8 cellular contexts compared by ENCODE assay signal in the genomic region with DNA sequence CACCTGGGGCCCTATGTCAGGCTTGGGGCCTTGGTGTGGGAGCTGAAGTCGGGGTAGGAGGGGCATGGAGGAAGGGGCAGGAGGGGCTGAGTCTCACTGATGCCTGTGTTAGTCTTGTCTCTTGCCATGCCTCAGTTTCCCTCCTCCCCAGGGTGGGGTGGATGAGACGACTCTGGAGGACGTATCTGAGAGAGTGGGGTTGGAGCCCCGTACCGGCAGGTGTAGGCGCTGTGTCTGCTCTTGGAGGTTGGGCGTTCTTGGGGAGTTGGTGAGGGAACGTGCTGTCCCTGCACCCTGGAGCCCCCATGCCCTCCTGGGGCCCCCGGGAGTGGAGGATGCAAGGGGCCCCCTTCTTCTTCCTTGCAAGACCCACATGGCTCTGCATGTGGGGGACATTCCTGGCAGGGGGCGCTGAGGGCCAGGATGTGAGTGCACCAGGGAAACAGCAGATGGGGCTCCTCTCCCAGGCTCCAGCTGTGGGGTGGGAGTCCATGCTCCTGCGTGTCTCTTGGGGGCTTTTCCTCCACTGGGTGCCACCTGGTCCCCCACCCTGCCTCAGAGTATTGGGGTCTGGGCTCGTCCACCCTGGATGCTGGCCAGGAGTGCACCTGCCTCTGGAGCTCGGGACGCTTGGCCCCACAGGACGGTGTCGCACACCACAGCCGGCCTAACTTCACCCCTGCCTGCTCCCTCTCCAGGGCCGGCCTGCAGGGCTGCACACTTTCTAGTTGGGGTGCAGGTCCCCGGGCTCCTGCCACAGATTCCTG. TPM values are rescaled to one million over a fixed set of nuclear protein-coding genes. Genes with fewer than 3 reads are reported as not detected.
DNase-seq lines count a peak whose midpoint lies in the region; ATAC-seq and TF ChIP-seq lines count a peak whose summit lies in the region.

No MANE protein-coding gene starts in this region.

- peak overlapping the region; percentile 87 to 97 for H3K27ac Mint-ChIP-seq in activated naive CD4-positive, alpha-beta T cell treated with anti-CD3 and anti-CD28 coated beads, Interleukin-2, amount 50 U/mL, for 72 hours

- DNase-seq in COR-L47 (lab: John Stamatoyannopoulos, UW) (peak; percentile 36), NAMALWA (ENCODE audit: low spot score) (peak; percentile 63), right lobe of liver (peak in 2 of 3 donors; percentile 59 to 68), stomach (no peak), lower leg skin (ENCODE audit: low spot score in 2 of 2) (no peak), GOT3 (lab: John Stamatoyannopoulos, UW) (no peak), A172 (ENCODE audit: low spot score) (no peak)
- DNase-seq in activated naive CD4-positive, alpha-beta T cell treated with anti-CD3 and anti-CD28 coated beads, Interleukin-2, amount 50 U/mL, for 72 hours (ENCODE audit: low spot score in 2 of 2), result peak in 1 of 2 donors; percentile 49

- TF ChIP-seq POLR2A in right lobe of liver (IDR thresholded peaks at IDR 0.05) (no peak), stomach (IDR thresholded peaks at IDR 0.05) (no peak), lower leg skin (IDR thresholded peaks at IDR 0.05) (no peak)

- peak; percentile 40 to 54 (median 47) for TF ChIP-seq CTCF in right lobe of liver (IDR thresholded peaks at IDR 0.05)
- peak in 5 of 7 experiments; percentile 17 to 68 (median 46) for TF ChIP-seq CTCF in stomach (IDR thresholded peaks at IDR 0.05)
- TF ChIP-seq CTCF in lower leg skin (IDR thresholded peaks at IDR 0.05), result no peak

- H3K27me3 ChIP-seq in right lobe of liver (no peaks in the 10 kb centered on the region), stomach (no peaks in the 10 kb centered on the region)

- no peaks in the 10 kb centered on the region for H3K9me3 Mint-ChIP-seq in activated naive CD4-positive, alpha-beta T cell treated with anti-CD3 and anti-CD28 coated beads, Interleukin-2, amount 50 U/mL, for 72 hours

- H3K27ac ChIP-seq in right lobe of liver, result peak overlapping the region; percentile 93 to 96 (median 93)
- peak overlapping the region; percentile 92 to 98 (median 95) for H3K27ac ChIP-seq in stomach

- no peak for TF ChIP-seq EP300 in stomach (IDR thresholded peaks at IDR 0.05)

- WGBS in right lobe of liver (ENCODE audit: insufficient coverage, low coverage, low lambda C conversion rate, missing lambda C conversion rate), result 66% methylated on average over 7 of the region's 19 CpGs
- WGBS in stomach, 5 donors, result 35 to 61% (median 43%) methylated on average over 8 to 19 of the region's 19 CpGs
- 62 to 63% methylated on average over 18 of the region's 19 CpGs for WGBS in lower leg skin, 2 donors

- H3K36me3 Mint-ChIP-seq in activated naive CD4-positive, alpha-beta T cell treated with anti-CD3 and anti-CD28 coated beads, Interleukin-2, amount 50 U/mL, for 72 hours, result peaks cover 7 to 12% of the 10 kb centered on the region in 2 donors

- H3K9me3 ChIP-seq in right lobe of liver (no peaks in the 10 kb centered on the region), stomach (no peaks in the 10 kb centered on the region)

- H3K36me3 ChIP-seq in right lobe of liver, result peaks cover 0 to 9% (median under 1%) of the 10 kb centered on the region in 4 donors
- H3K36me3 ChIP-seq in stomach, result peaks cover 12 to 21% (median 19%) of the 10 kb centered on the region in 4 donors

- H3K4me3 ChIP-seq in right lobe of liver (no peak overlapping the region), stomach (peak overlapping the region in 2 of 4 donors; percentile 62 to 71), lower leg skin (ENCODE audit: low read depth, poor library complexity, severe bottlenecking) (no peak overlapping the region)

- peak in 1 of 2 donors; percentile 35 for ATAC-seq in activated naive CD4-positive, alpha-beta T cell treated with anti-CD3 and anti-CD28 coated beads, Interleukin-2, amount 50 U/mL, for 72 hours
- ATAC-seq in right lobe of liver, result peak; percentile 6 to 25 (median 16)

- H3K4me1 ChIP-seq in right lobe of liver (peaks cover 0 to 12% (median 0%) of the 10 kb centered on the region in 4 donors), stomach (peaks cover 36 to 61% (median 55%) of the 10 kb centered on the region in 4 donors)

- intact Hi-C loops in right lobe of liver (cut with DNase I) (loop anchor here in 1 of 2 donors (10.0 kb wide), 1 partner anchor 90 kb away; no protein-coding TSS in a partner anchor), stomach (cut with DNase I; ENCODE audit: low total_unique reads) (no loop called here), lower leg skin (cut with DNase I; ENCODE audit: low total_unique reads) (no loop called here)

RNA-seq across cellular contexts. Expression of gene TNFRSF14, which starts 1.4 kb away (rescaled TPM):
- total RNA-seq in activated naive CD4-positive, alpha-beta T cell treated with anti-CD3 and anti-CD28 coated beads, Interleukin-2, amount 50 U/mL, for 72 hours, result 100 to 1,000 TPM; 124 to 183 TPM
- total RNA-seq in right lobe of liver (10 to 100 TPM; 31.0 to 54.8 (median 41.1) TPM), stomach (100 to 1,000 TPM in 3 of 5 donors, 10 to 100 TPM in 2; 33.2 to 413 (median 301) TPM), lower leg skin (10 to 100 TPM; 35.2 to 43.6 (median 38.3) TPM)
- polyA plus RNA-seq in stomach, result 100 to 1,000 TPM in 1 of 3 donors, 10 to 100 TPM in 2; 58.0 to 128 (median 64.8) TPM
- total RNA-seq in A172 (2014; rRNA removed; shearing (Covaris generic)), result 0.05 and 0.10 TPM in 2 replicates

RNA-seq across cellular contexts. Expression of gene HES5, which starts 24.7 kb away (rescaled TPM):
- under 1 TPM in 1 of 2 donors, not detected in 1; 0.19 TPM for total RNA-seq in activated naive CD4-positive, alpha-beta T cell treated with anti-CD3 and anti-CD28 coated beads, Interleukin-2, amount 50 U/mL, for 72 hours
- under 1 TPM in 2 of 6 experiments, not detected in 4; 0.18 to 0.25 TPM for total RNA-seq in right lobe of liver
- total RNA-seq in stomach, result 1 to 10 TPM in 1 of 5 donors, not detected in 4; 9.6 TPM
- under 1 TPM in 1 of 3 donors, not detected in 2; 0.25 TPM for polyA plus RNA-seq in stomach
- total RNA-seq in lower leg skin, result 10 to 100 TPM in 2 of 4 donors, 1 to 10 TPM in 2; 8.1 to 32.5 (median 9.6) TPM
- total RNA-seq in A172 (2014; rRNA removed; shearing (Covaris generic)), result not detected in 2 replicates

RNA-seq across cellular contexts. Expression of gene PANK4, which starts 28.4 kb away (rescaled TPM):
- 10 to 100 TPM; 45.7 to 79.7 TPM for total RNA-seq in activated naive CD4-positive, alpha-beta T cell treated with anti-CD3 and anti-CD28 coated beads, Interleukin-2, amount 50 U/mL, for 72 hours
- total RNA-seq in right lobe of liver (10 to 100 TPM in 5 of 6 experiments, 1 to 10 TPM in 1; 9.6 to 18.9 (median 13.4) TPM), stomach (10 to 100 TPM in 4 of 5 donors, 1 to 10 TPM in 1; 6.4 to 86.0 (median 27.9) TPM), lower leg skin (10 to 100 TPM; 26.8 to 34.7 (median 32.5) TPM)
- polyA plus RNA-seq in stomach, result 10 to 100 TPM in 2 of 3 donors, 1 to 10 TPM in 1; 7.6 to 17.2 (median 15.6) TPM
- 6.5 and 7.7 TPM in 2 replicates for total RNA-seq in A172 (2014; rRNA removed; shearing (Covaris generic))

RNA-seq across cellular contexts. Expression of gene PRXL2B, which starts 31.8 kb away (rescaled TPM):
- total RNA-seq in activated naive CD4-positive, alpha-beta T cell treated with anti-CD3 and anti-CD28 coated beads, Interleukin-2, amount 50 U/mL, for 72 hours, result 10 to 100 TPM; 34.7 to 38.8 TPM
- 10 to 100 TPM in 3 of 6 experiments, 1 to 10 TPM in 3; 5.1 to 18.6 (median 11.1) TPM for total RNA-seq in right lobe of liver
- total RNA-seq in stomach, result 100 to 1,000 TPM in 1 of 5 donors, 10 to 100 TPM in 3, 1 to 10 TPM in 1; 8.5 to 668 (median 21.0) TPM
- polyA plus RNA-seq in stomach, result 10 to 100 TPM; 18.9 to 23.8 (median 20.9) TPM
- total RNA-seq in lower leg skin, result 10 to 100 TPM in 3 of 4 donors, 1 to 10 TPM in 1; 5.6 to 16.4 (median 12.0) TPM
- 23.1 and 27.9 TPM in 2 replicates for total RNA-seq in A172 (2014; rRNA removed; shearing (Covaris generic))

Comparison
In these comparisons a context has a peak if more than half of its experiments do, and no peak if none do; other contexts are left out.
1. DNase-seq: peak in COR-L47 (single experiment), NAMALWA (single experiment) and right lobe of liver (2 of 3); none in stomach (single experiment), lower leg skin (0 of 2), GOT3 (single experiment) and A172 (single experiment).
2. CTCF ChIP-seq: peak in right lobe of liver (4 of 4) and stomach (5 of 7); none in lower leg skin (0 of 3).
3. RNA of gene TNFRSF14, which starts 1.4 kb away (total RNA-seq): 33.2 to 413 TPM in stomach, 124 to 183 TPM in activated naive CD4-positive, alpha-beta T cell treated with anti-CD3 and anti-CD28 coated beads, Interleukin-2, amount 50 U/mL, for 72 hours, 31.0 to 54.8 TPM in right lobe of liver and 35.2 to 43.6 TPM in lower leg skin; 0.05 to 0.10 TPM in A172; every median in the first group is over 10 times any median in the second.